ENCODE assay signal across 22 cellular contexts in genomic region chr5:126753227-126753626, GRCh38.
"Had no signal": no experiment of that assay in that cellular context is flagged by ENCODE, and none has a peak within 500 bp of the region (broad histone marks: within the 10 kb centered on the region; RNA-seq: fewer than 3 reads in every experiment).

No MANE protein-coding gene starts in this region.

- H3K9me3 Mint-ChIP-seq: activated naive CD4-positive, alpha-beta T cell treated with anti-CD3 and anti-CD28 coated beads, Interleukin-2, amount 10 ng/mL, durations not matched to agents 7 days and 5 days; activated T-cell treated with anti-CD3 and anti-CD28 coated beads, Interleukin-2, amount 50 U/mL, for 72 hours; immature natural killer cell; neural crest cell; T-helper 2 cell treated with Interferon-gamma antibody and Interleukin-4, amounts not matched to agents 5 μg/mL and 100 μg/mL, for 36 hours; type B pancreatic cell had no signal

- H3K4me1 Mint-ChIP-seq: neural crest cell had no signal

- DNase-seq: activated CD4-positive, alpha-beta T cell treated with anti-CD3 and anti-CD28 coated beads for 4 hours; activated CD4-positive, alpha-beta T cell treated with anti-CD3 and anti-CD28 coated beads, Interleukin-2, amount 50 U/mL, for 48 hours; activated CD4-positive, CD25-positive, alpha-beta regulatory T cell; activated effector memory CD4-positive, alpha-beta T cell treated with Interleukin-2 at 50 U/mL for 16 hours; activated naive CD4-positive, alpha-beta T cell treated with anti-CD3 and anti-CD28 coated beads, Interleukin-2, amount 10 ng/mL, durations not matched to agents 7 days and 5 days; activated T-cell treated with anti-CD3 and anti-CD28 coated beads, Interleukin-2, amount 50 U/mL, for 72 hours; amygdala; colonic mucosa; glutamatergic neuron; immature natural killer cell; left lung; naive thymus-derived CD4-positive, alpha-beta T cell; posterior cingulate gyrus; small intestine; stimulated activated CD4-positive, alpha-beta T cell treated with anti-CD3 and anti-CD28 coated beads, Interleukin-2, amount 100 ng/mL, for 48 hours; stimulated activated naive CD4-positive, alpha-beta T cell had no signal

- H3K27me3 Mint-ChIP-seq: activated naive CD4-positive, alpha-beta T cell treated with anti-CD3 and anti-CD28 coated beads, Interleukin-2, amount 10 ng/mL, durations not matched to agents 7 days and 5 days; naive thymus-derived CD4-positive, alpha-beta T cell; type B pancreatic cell had no signal

- H3K27ac Mint-ChIP-seq: activated naive CD4-positive, alpha-beta T cell treated with anti-CD3 and anti-CD28 coated beads, Interleukin-2, amount 10 ng/mL, durations not matched to agents 7 days and 5 days; activated T-cell treated with anti-CD3 and anti-CD28 coated beads, Interleukin-2, amount 50 U/mL, for 72 hours; immature natural killer cell; naive thymus-derived CD4-positive, alpha-beta T cell; T-helper 2 cell treated with Interferon-gamma antibody and Interleukin-4, amounts not matched to agents 5 μg/mL and 100 μg/mL, for 36 hours; type B pancreatic cell had no signal

- H3K4me3 Mint-ChIP-seq: activated naive CD4-positive, alpha-beta T cell treated with anti-CD3 and anti-CD28 coated beads, Interleukin-2, amount 10 ng/mL, durations not matched to agents 7 days and 5 days; activated T-cell treated with anti-CD3 and anti-CD28 coated beads, Interleukin-2, amount 50 U/mL, for 72 hours; immature natural killer cell; naive thymus-derived CD4-positive, alpha-beta T cell; neural crest cell; T-helper 2 cell treated with Interferon-gamma antibody and Interleukin-4, amounts not matched to agents 5 μg/mL and 100 μg/mL, for 36 hours; type B pancreatic cell had no signal

- ATAC-seq: activated T-cell treated with anti-CD3 and anti-CD28 coated beads, Interleukin-2, amount 50 U/mL, for 72 hours; left lung; naive thymus-derived CD4-positive, alpha-beta T cell; sciatic nerve had no signal

- FAIRE-seq: bronchial epithelial cell, frontal cortex, small intestine had no signal

- H3K36me3 Mint-ChIP-seq: activated naive CD4-positive, alpha-beta T cell treated with anti-CD3 and anti-CD28 coated beads, Interleukin-2, amount 10 ng/mL, durations not matched to agents 7 days and 5 days; naive thymus-derived CD4-positive, alpha-beta T cell; type B pancreatic cell had no signal
